22 cellular contexts compared by ENCODE assay signal in genomic region chr7:140310337-140311002, GRCh38.
DNase-seq lines count a peak whose midpoint lies in the region; ATAC-seq and TF ChIP-seq lines count a peak whose summit lies in the region.
"Had no signal": no experiment of that assay in that cellular context is flagged by ENCODE, and none has a peak within 500 bp of the region (broad histone marks: within the 10 kb centered on the region; RNA-seq: fewer than 3 reads in every experiment).

No MANE protein-coding gene starts in this region.

- 94 to 97% methylated on average over 3 of the region's 3 CpGs for WGBS in GM23248 (ENCODE audit: low coverage in 1 of 2, low lambda C conversion rate in 2 of 2, missing lambda C conversion rate in 2 of 2), 2 experiments

- no peak overlapping the region for H2AFZ ChIP-seq in GM23248

- no peak overlapping the region for H3K4me2 ChIP-seq in GM23248 (ENCODE audit: unreplicated experiment)

- H3K27me3 ChIP-seq in GM23248 (replicated peaks; ENCODE audit: insufficient read depth) = no peaks in the 10 kb centered on the region
- H3K27me3 ChIP-seq: body of pancreas had no signal

- TF ChIP-seq CTCF in astrocyte of the cerebellum (IDR thresholded peaks at IDR 0.05; ENCODE audit: low read depth, low read length, missing control alignments) = no peak

- H3K4me3 ChIP-seq in astrocyte of the cerebellum (ENCODE audit: low read depth, low read length) (no peak overlapping the region), GM23248 (no peak overlapping the region)
- H3K4me3 ChIP-seq: body of pancreas, prostate gland had no signal

- H3K79me2 ChIP-seq in GM23248 (ENCODE audit: insufficient read depth) = no peaks in the 10 kb centered on the region

- no peaks in the 10 kb centered on the region for H3K9me2 ChIP-seq in GM23248 (ENCODE audit: insufficient read depth)

- DNase-seq in DMS53 (lab: John Stamatoyannopoulos, UW) = peak; percentile 63
- DNase-seq in DMS53 treated with DMSO at 0.1 percent for 48 hours (lab: John Stamatoyannopoulos, UW; ENCODE audit: unreplicated experiment) = no peak
- DNase-seq in LHCN-M2 (ENCODE audit: low read depth) = peak; percentile 25
- peak; percentile 11 for DNase-seq in astrocyte of the cerebellum (ENCODE audit: low read depth)
- DNase-seq in renal cortical epithelial cell (ENCODE audit: low read depth) = peak; percentile 71
- no peak for DNase-seq in GM23248
- DNase-seq: activated CD4-positive, alpha-beta T cell treated with anti-CD3 and anti-CD28 coated beads, Interleukin-2, amount 10 ng/mL, durations not matched to agents 7 days and 5 days; activated naive CD8-positive, alpha-beta T cell treated with anti-CD3 and anti-CD28 coated beads, Interleukin-2, amount 50 U/mL, for 24 hours; body of pancreas; islet precursor cell; naive B cell; NCI-H1105 treated with DMSO at 0.1 percent for 48 hours; NCI-H1930; NCI-H345; Right ventricle myocardium superior; stimulated activated naive CD4-positive, alpha-beta T cell treated with Interleukin-2 at 50 U/mL for 16 hours; T1000 had no signal

- peaks cover 14% of the 10 kb centered on the region for H3K4me1 ChIP-seq in GM23248 (ENCODE audit: insufficient read depth)

- H3K36me3 ChIP-seq in GM23248 (ENCODE audit: low read depth) = no peaks in the 10 kb centered on the region
- H3K36me3 ChIP-seq: prostate gland had no signal

- in situ Hi-C loops in astrocyte of the cerebellum (cut with HindIII; ENCODE audit: low sequenced_read_pairs) (no loop called here), GM23248 (cut with MboI) (no loop called here)

- peaks cover 10% of the 10 kb centered on the region for H3F3A ChIP-seq in GM23248 (ENCODE audit: insufficient read depth)

- no peaks in the 10 kb centered on the region for H3K9me3 ChIP-seq in GM23248 (ENCODE audit: low read depth)
- H3K9me3 ChIP-seq: body of pancreas, prostate gland had no signal

- no peaks in the 10 kb centered on the region for H4K20me1 ChIP-seq in GM23248 (ENCODE audit: insufficient read depth)

- H3K9ac ChIP-seq in GM23248 = no peak overlapping the region

- no peak for ATAC-seq in GM19455 (IDR thresholded peaks at IDR 0.05; ENCODE audit: unreplicated experiment)
- ATAC-seq in GM21526 (IDR thresholded peaks at IDR 0.05; ENCODE audit: low FRiP score, unreplicated experiment) = no peak
- ATAC-seq: activated naive CD8-positive, alpha-beta T cell treated with anti-CD3 and anti-CD28 coated beads, Interleukin-2, amount 50 U/mL, for 24 hours; body of pancreas; WTC11 had no signal

- no peak overlapping the region for H3K27ac ChIP-seq in GM23248
- H3K27ac ChIP-seq: 22Rv1, body of pancreas, prostate gland had no signal

Comparison
In these comparisons a context has a peak if more than half of its experiments do, and no peak if none do; other contexts are left out.
1. DNase-seq: peak in DMS53 (single experiment), LHCN-M2 (single experiment), astrocyte of the cerebellum (single experiment) and renal cortical epithelial cell (single experiment); none in DMS53 treated with DMSO at 0.1 percent for 48 hours (single experiment) and GM23248 (single experiment).